ENCODE assay signal across 6 cellular contexts in genomic region chr11:47233989-47234668, GRCh38.
DNase-seq lines count a peak whose midpoint lies in the region; ATAC-seq and TF ChIP-seq lines count a peak whose summit lies in the region.

No MANE protein-coding gene starts in this region.

- H3K27me3 ChIP-seq in HAP-1 (ENCODE audit: low read depth), result no peaks in the 10 kb centered on the region

- DNase-seq in DMS153 (lab: John Stamatoyannopoulos, UW) (peak; percentile 23), OCI-M1 (lab: John Stamatoyannopoulos, UW) (peak; percentile 54), fibroblast of pulmonary artery (ENCODE audit: low read depth) (peak; percentile 74), HAP-1 (ENCODE audit: low spot score in 2 of 2) (no peak), GF-D8 (lab: John Stamatoyannopoulos, UW) (no peak)

- TF ChIP-seq CTCF in fibroblast of pulmonary artery (IDR thresholded peaks at IDR 0.05; ENCODE audit: low read length, missing control alignments), result peak; percentile 59

- H3K4me1 ChIP-seq in HAP-1, result no peaks in the 10 kb centered on the region

- peaks cover 35% of the 10 kb centered on the region for H3K36me3 ChIP-seq in HAP-1 (replicated peaks)

- H3K4me3 ChIP-seq in fibroblast of pulmonary artery (replicated peaks; ENCODE audit: low read depth, low read length) (no peak overlapping the region), HAP-1 (no peak overlapping the region)

- in situ Hi-C loops in HAP-1 (cut with MboI; ENCODE audit: low sequenced_read_pairs), result no loop called here

- no peak for ATAC-seq in GM21529 (IDR thresholded peaks at IDR 0.05; ENCODE audit: unreplicated experiment)

- H3K9me3 ChIP-seq in HAP-1, result no peaks in the 10 kb centered on the region

Comparison
In these comparisons a context has a peak if more than half of its experiments do, and no peak if none do; other contexts are left out.
1. DNase-seq: peak in DMS153 (single experiment), OCI-M1 (single experiment) and fibroblast of pulmonary artery (single experiment); none in HAP-1 (0 of 2) and GF-D8 (single experiment).